ENCODE assay signal across 18 cellular contexts in the genomic region with DNA sequence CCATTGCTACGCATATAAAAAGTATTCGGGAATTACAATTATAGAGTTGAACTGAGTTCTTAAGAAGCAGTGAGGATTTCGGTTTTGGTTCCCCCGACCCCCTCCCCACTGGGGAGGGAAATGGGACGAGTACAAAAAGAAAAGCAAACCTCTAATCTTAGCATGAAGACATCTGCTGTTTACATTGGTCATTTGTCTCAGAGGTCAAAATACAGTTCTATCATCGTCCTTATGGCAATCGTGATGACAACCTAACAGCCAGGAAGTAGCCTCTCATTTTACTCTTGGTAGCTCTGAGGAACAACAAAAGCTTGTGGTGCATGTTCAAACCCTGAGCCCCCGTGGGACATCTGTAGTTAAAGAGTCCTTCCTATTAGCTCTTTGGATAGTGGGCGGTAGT. TPM values are rescaled to one million over a fixed set of nuclear protein-coding genes. Genes with fewer than 3 reads are reported as not detected.
DNase-seq lines count a peak whose midpoint lies in the region; ATAC-seq and TF ChIP-seq lines count a peak whose summit lies in the region.
"Had no signal": no experiment of that assay in that cellular context is flagged by ENCODE, and none has a peak within 500 bp of the region (broad histone marks: within the 10 kb centered on the region; RNA-seq: fewer than 3 reads in every experiment).

No MANE protein-coding gene starts in this region.

- TF ChIP-seq CTCF in Caco-2 (IDR thresholded peaks at IDR 0.05; ENCODE audit: insufficient read depth in 1 of 2, low read depth in 1 of 2, low read length in 1 of 2, severe bottlenecking in 1 of 2, unreplicated experiment in 1 of 2), result no peak
- TF ChIP-seq CTCF in Panc1 (IDR thresholded peaks at IDR 0.05), result no peak
- TF ChIP-seq CTCF in progenitor cell of endocrine pancreas (IDR thresholded peaks at IDR 0.05; ENCODE audit: unreplicated experiment), result no peak

- H3K9me3 ChIP-seq in Caco-2, result no peaks in the 10 kb centered on the region
- H3K9me3 ChIP-seq in Panc1 (ENCODE audit: control insufficient read depth, insufficient read depth, low read depth, low read length), result no peaks in the 10 kb centered on the region
- H3K9me3 ChIP-seq in mesenchymal stem cell (ENCODE audit: control insufficient read depth, low read length), result no peaks in the 10 kb centered on the region
- H3K9me3 ChIP-seq: BLaER1 treated with 17β-estradiol and CSF1 and Interleukin-3, amounts not matched to agents 10 nM and 100 nM had no signal

- 67% methylated on average over 8 of the region's 9 CpGs for WGBS in mesenchymal stem cell

- no peak overlapping the region for H2AFZ ChIP-seq in mesenchymal stem cell (ENCODE audit: low read depth, low read length)

- no peak overlapping the region for H3K23ac ChIP-seq in mesenchymal stem cell (ENCODE audit: low read length in 2 of 2)

- H3K36me3 ChIP-seq in Caco-2 (ENCODE audit: control insufficient read depth, insufficient read depth, low read length) (no peaks in the 10 kb centered on the region), Panc1 (ENCODE audit: control insufficient read depth, insufficient read depth, low read length) (no peaks in the 10 kb centered on the region), mesenchymal stem cell (ENCODE audit: control insufficient read depth in 1 of 2, insufficient read depth in 2 of 2, low read depth in 1 of 2, low read length in 2 of 2) (no peaks in the 10 kb centered on the region)
- H3K36me3 ChIP-seq: BLaER1 treated with 17β-estradiol and CSF1 and Interleukin-3, amounts not matched to agents 10 nM and 100 nM had no signal

- no peak overlapping the region for H3K4me2 ChIP-seq in mesenchymal stem cell (ENCODE audit: low read length, poor library complexity, severe bottlenecking)
- H3K4me2 ChIP-seq: BLaER1 treated with 17β-estradiol and CSF1 and Interleukin-3, amounts not matched to agents 10 nM and 100 nM had no signal

- BruUV-seq in Caco-2 (replicated peaks; lab: Mats Ljungman, UMichigan), result no TSS peak
- BruUV-seq in Panc1 (replicated peaks; lab: Mats Ljungman, UMichigan), result no TSS peak

- no peak overlapping the region for H3K14ac ChIP-seq in mesenchymal stem cell (ENCODE audit: low read length in 2 of 2)

- peak overlapping the region; percentile 87 for H3K27ac ChIP-seq in Panc1 (ENCODE audit: low read length)
- H3K27ac ChIP-seq in mesenchymal stem cell (ENCODE audit: low read length, poor library complexity, severe bottlenecking), result no peak overlapping the region
- H3K27ac ChIP-seq: BLaER1 treated with 17β-estradiol and CSF1 and Interleukin-3, amounts not matched to agents 10 nM and 100 nM had no signal

- POLR2A ChIA-PET in Caco-2 (lab: Charles Lee), result interaction anchor here (0.6 to 1.2 kb wide), 2 partner anchors 15 to 21 kb away, joined by 3 to 5 read pairs; no protein-coding TSS in a partner anchor
- POLR2A ChIA-PET in Panc1 (lab: Charles Lee), result no interaction called here

- DNase-seq in Caco-2, result no peak
- DNase-seq in Panc1 (ENCODE audit: low read depth, low spot score), result no peak
- no peak for DNase-seq in mesenchymal stem cell
- no peak for DNase-seq in progenitor cell of endocrine pancreas (ENCODE audit: low spot score, unreplicated experiment)
- DNase-seq in NCI-H526 treated with DMSO at 0.1 percent for 48 hours (lab: John Stamatoyannopoulos, UW), result no peak
- no peak for DNase-seq in COLO829 (ENCODE audit: low spot score)
- no peak for DNase-seq in OCI-M1 (lab: John Stamatoyannopoulos, UW)
- DNase-seq: 8988T; CD4-positive, CD25-positive, alpha-beta regulatory T cell; CD8-positive, alpha-beta memory T cell; DMS153; DMS79; GDM1; H9; KBM-7 had no signal

- CTCF ChIA-PET in Caco-2 (lab: Charles Lee), result interaction anchor here (2.2 kb wide), 1 partner anchor 189 kb away, joined by 11 read pairs; no protein-coding TSS in a partner anchor
- CTCF ChIA-PET in Panc1 (lab: Charles Lee), result no interaction called here

- no peaks in the 10 kb centered on the region for H3K27me3 Mint-ChIP-seq in Caco-2 (ENCODE audit: insufficient read depth, unreplicated experiment)
- peaks cover 11% of the 10 kb centered on the region for H3K27me3 Mint-ChIP-seq in progenitor cell of endocrine pancreas

- H3K79me1 ChIP-seq in mesenchymal stem cell (replicated peaks; ENCODE audit: low read length, poor library complexity, severe bottlenecking), result no peaks in the 10 kb centered on the region

- H3K27ac Mint-ChIP-seq in Caco-2 (ENCODE audit: unreplicated experiment) (peak overlapping the region; percentile 99), progenitor cell of endocrine pancreas (peak overlapping the region; percentile 50)
- H3K27ac Mint-ChIP-seq: B cell; CD4-positive, CD25-positive, alpha-beta regulatory T cell; CD8-positive, alpha-beta memory T cell; H9 had no signal

- no peak overlapping the region for H2BK5ac ChIP-seq in mesenchymal stem cell (ENCODE audit: low read depth, low read length, poor library complexity, severe bottlenecking)

- H3K36me3 Mint-ChIP-seq in Caco-2 (ENCODE audit: insufficient read depth, unreplicated experiment) (peaks cover 37% of the 10 kb centered on the region), progenitor cell of endocrine pancreas (ENCODE audit: insufficient read depth) (no peaks in the 10 kb centered on the region)
- H3K36me3 Mint-ChIP-seq: CD4-positive, CD25-positive, alpha-beta regulatory T cell; CD8-positive, alpha-beta memory T cell had no signal

- in situ Hi-C loops in Panc1 (cut with HindIII; ENCODE audit: low pct_unique_long_range_greater_than_20kb, low sequenced_read_pairs), result no loop called here

- H3K4me3 ChIP-seq in Caco-2 (ENCODE audit: low read depth, low read length), result no peak overlapping the region
- no peak overlapping the region for H3K4me3 ChIP-seq in Panc1 (ENCODE audit: low read depth in 2 of 2, low read length in 2 of 2)
- no peak overlapping the region for H3K4me3 ChIP-seq in mesenchymal stem cell (ENCODE audit: insufficient read depth in 1 of 2, low read depth in 1 of 2, low read length in 2 of 2)
- H3K4me3 ChIP-seq: BLaER1 treated with 17β-estradiol and CSF1 and Interleukin-3, amounts not matched to agents 10 nM and 100 nM had no signal

- peak overlapping the region in 1 of 2 experiments; percentile 3 for H3K18ac ChIP-seq in mesenchymal stem cell (ENCODE audit: low read depth in 1 of 2, low read length in 2 of 2)

- no peak overlapping the region for H3K9ac ChIP-seq in mesenchymal stem cell (ENCODE audit: low read length)
- H3K9ac ChIP-seq: BLaER1 treated with 17β-estradiol and CSF1 and Interleukin-3, amounts not matched to agents 10 nM and 100 nM had no signal

- H3K9me3 Mint-ChIP-seq in Caco-2 (ENCODE audit: unreplicated experiment), result no peaks in the 10 kb centered on the region
- no peaks in the 10 kb centered on the region for H3K9me3 Mint-ChIP-seq in progenitor cell of endocrine pancreas (ENCODE audit: low read depth)
- H3K9me3 Mint-ChIP-seq: CD8-positive, alpha-beta memory T cell; H9 had no signal

- peaks cover 70% of the 10 kb centered on the region for H3K4me1 ChIP-seq in Caco-2
- peaks cover 20% of the 10 kb centered on the region for H3K4me1 ChIP-seq in Panc1 (ENCODE audit: control insufficient read depth, insufficient read depth, low read length)
- peaks cover 6% of the 10 kb centered on the region for H3K4me1 ChIP-seq in mesenchymal stem cell (ENCODE audit: control insufficient read depth, insufficient read depth, low read depth, low read length)

- H3K4ac ChIP-seq in mesenchymal stem cell (ENCODE audit: low read depth in 1 of 2, low read length in 2 of 2), result no peak overlapping the region

- H2BK15ac ChIP-seq in mesenchymal stem cell (ENCODE audit: low read depth, poor library complexity, severe bottlenecking), result no peak overlapping the region

- no peak overlapping the region for H4K8ac ChIP-seq in mesenchymal stem cell (ENCODE audit: low read length)

- H2BK12ac ChIP-seq in mesenchymal stem cell (ENCODE audit: low read length in 2 of 2), result no peak overlapping the region

- no peak overlapping the region for H4K91ac ChIP-seq in mesenchymal stem cell (ENCODE audit: low read length)

- no peaks in the 10 kb centered on the region for H3K27me3 ChIP-seq in Caco-2 (replicated peaks; ENCODE audit: control insufficient read depth, insufficient read depth, low read length)
- no peaks in the 10 kb centered on the region for H3K27me3 ChIP-seq in Panc1 (ENCODE audit: control insufficient read depth, insufficient read depth, low read length)
- H3K27me3 ChIP-seq in mesenchymal stem cell (ENCODE audit: control insufficient read depth in 1 of 2, insufficient read depth in 1 of 2, low read length in 2 of 2), result no peaks in the 10 kb centered on the region

- intact Hi-C loops in Caco-2 (cut with micrococcal nuclease; ENCODE audit: unreplicated experiment) (no loop called here), Panc1 (cut with micrococcal nuclease; ENCODE audit: unreplicated experiment) (no loop called here)

- peaks cover 66% of the 10 kb centered on the region for H3K4me1 Mint-ChIP-seq in Caco-2 (ENCODE audit: low read depth, unreplicated experiment)
- peaks cover 21% of the 10 kb centered on the region for H3K4me1 Mint-ChIP-seq in progenitor cell of endocrine pancreas (ENCODE audit: low read depth)

- H2BK120ac ChIP-seq in mesenchymal stem cell (ENCODE audit: low read depth, low read length), result no peak overlapping the region

- H2AK5ac ChIP-seq in mesenchymal stem cell (ENCODE audit: low read length, severe bottlenecking), result peak overlapping the region; percentile 6

- peak overlapping the region; percentile 1 for H3K4me3 Mint-ChIP-seq in Caco-2 (ENCODE audit: unreplicated experiment)
- H3K4me3 Mint-ChIP-seq in progenitor cell of endocrine pancreas (ENCODE audit: low read depth), result no peak overlapping the region
- H3K4me3 Mint-ChIP-seq: B cell; CD4-positive, CD25-positive, alpha-beta regulatory T cell; CD8-positive, alpha-beta memory T cell; H9 had no signal

- no peak for ATAC-seq in Panc1
- ATAC-seq in GM19467 (IDR thresholded peaks at IDR 0.05; ENCODE audit: unreplicated experiment), result no peak

RNA-seq across cellular contexts. Expression of gene PRSS23, which starts 3.2 kb away (rescaled TPM):
- total RNA-seq in Caco-2 (2022) (400 and 432 TPM in 2 replicates), Panc1 (2021; ENCODE audit: unreplicated experiment) (355 TPM), progenitor cell of endocrine pancreas (31.6 and 34.5 TPM in 2 replicates)
- polyA plus RNA-seq in Panc1 (2012; ENCODE audit: insufficient read length), result 307 TPM
- 324 TPM for polyA plus RNA-seq in mesenchymal stem cell (2013, experiment 1 of 2)
- polyA plus RNA-seq in mesenchymal stem cell (2013, experiment 2 of 2), result 337 TPM
- total RNA-seq: B cell; CD4-positive, CD25-positive, alpha-beta regulatory T cell had no signal

Comparison
In these comparisons a context has a peak if more than half of its experiments do, and no peak if none do; other contexts are left out.
1. RNA of gene PRSS23, which starts 3.2 kb away (total RNA-seq): 400 to 432 TPM in Caco-2 and 355 TPM in Panc1 (single experiment); 31.6 to 34.5 TPM in progenitor cell of endocrine pancreas; every median in the first group is over 10 times any median in the second.